Comparison of ENCODE assay signal across 1 cellular context in genomic region chr2:200888719-200889625, GRCh38.
TF ChIP-seq lines count a peak whose summit lies in the region.

NIF3L1 (plus strand) TSS chr2:200889371; CDS start chr2:200891944, 2,573 bp downstream.
PPIL3 (minus strand) TSS chr2:200889077; CDS start chr2:200887615, 1,462 bp downstream.

TF ChIP-seq in HepG2, 621 proteins besides CTCF, POLR2A, EP300 and RAD21 (continued from another document and continues in another):
- TF ChIP-seq SAFB2 (CRISPR knock-in tag; IDR thresholded peaks at IDR 0.05; ENCODE audit: borderline replicate concordance, low read depth) (no peak), ZNF232 (CRISPR knock-in tag; IDR thresholded peaks at IDR 0.05; ENCODE audit: borderline replicate concordance) (peak; percentile 57; the same call in 1 of the 2 replicates), PRPF4 (IDR thresholded peaks at IDR 0.05; ENCODE audit: low read depth, low read length, poor library complexity, severe bottlenecking) (no peak), EHMT2 (IDR thresholded peaks at IDR 0.05; ENCODE audit: borderline replicate concordance, low read depth, low read length) (no peak; the same call in 1 of the 2 replicates), FOSL1 (CRISPR knock-in tag; IDR thresholded peaks at IDR 0.05; ENCODE audit: borderline replicate concordance) (no peak), RBFOX2 (IDR thresholded peaks at IDR 0.05; ENCODE audit: low read depth, low read length) (peak; percentile 1; the same call in 1 of the 2 replicates), MATR3 (CRISPR knock-in tag; IDR thresholded peaks at IDR 0.05) (no peak), ZNF781 (CRISPR knock-in tag; IDR thresholded peaks at IDR 0.05; ENCODE audit: borderline replicate concordance, not compliant biosample characterization) (peak; percentile 76), ELK4 (CRISPR knock-in tag; IDR thresholded peaks at IDR 0.05; ENCODE audit: borderline replicate concordance) (no peak; the same call in 1 of the 2 replicates), ZNF788 (CRISPR knock-in tag; IDR thresholded peaks at IDR 0.05; ENCODE audit: borderline replicate concordance) (peak; percentile 52; the same call in 1 of the 2 replicates), SIX1 (CRISPR knock-in tag; IDR thresholded peaks at IDR 0.05; ENCODE audit: borderline replicate concordance) (peak; percentile 88; the same call in 1 of the 2 replicates), ZNF430 (CRISPR knock-in tag; IDR thresholded peaks at IDR 0.05) (peak; percentile 87), FOXM1 (CRISPR knock-in tag; IDR thresholded peaks at IDR 0.05) (0 out of 2 replicates have a peak, but pooled peaks have one; percentile 82), ZNF251 (CRISPR knock-in tag; IDR thresholded peaks at IDR 0.05) (no peak), KLF15 (CRISPR knock-in tag; IDR thresholded peaks at IDR 0.05; ENCODE audit: borderline replicate concordance) (peak; percentile 7; the same call in 1 of the 2 replicates), HNRNPUL1 (IDR thresholded peaks at IDR 0.05; ENCODE audit: low read depth, low read length) (no peak), JARID2 (CRISPR knock-in tag; IDR thresholded peaks at IDR 0.05; ENCODE audit: insufficient replicate concordance) (peak; percentile 52), ZNF724P (CRISPR knock-in tag; IDR thresholded peaks at IDR 0.05; ENCODE audit: borderline replicate concordance) (peak; percentile 65; the same call in 1 of the 2 replicates), ZNF256 (CRISPR knock-in tag; conservative IDR thresholded peaks at IDR 0.05) (0 out of 2 replicates have a peak, but pooled peaks have one; percentile 75), PITX1 (CRISPR knock-in tag; IDR thresholded peaks at IDR 0.05) (peak; percentile 4; the same call in 1 of the 2 replicates), HNF1B (CRISPR knock-in tag; IDR thresholded peaks at IDR 0.05) (no peak; the same call in none of the 2 replicates), ZNF10 (CRISPR knock-in tag; IDR thresholded peaks at IDR 0.05; ENCODE audit: borderline replicate concordance, low read depth) (no peak), ZFP82 (CRISPR knock-in tag; IDR thresholded peaks at IDR 0.05; ENCODE audit: borderline replicate concordance) (peak; percentile 95; the same call in 1 of the 2 replicates), MED8 (CRISPR knock-in tag; IDR thresholded peaks at IDR 0.05; ENCODE audit: insufficient replicate concordance) (no peak), MED1 (CRISPR knock-in tag; IDR thresholded peaks at IDR 0.05) (peak; percentile 85), ZMYM4 (CRISPR knock-in tag; IDR thresholded peaks at IDR 0.05) (peak; percentile 88), BORCS8-MEF2B (CRISPR knock-in tag; IDR thresholded peaks at IDR 0.05) (peak; percentile 57; the same call in 1 of the 2 replicates), YY1 (IDR thresholded peaks at IDR 0.05; ENCODE audit: insufficient read depth, insufficient replicate concordance, low read depth, low read length) (peak; percentile 77), BCLAF1 (IDR thresholded peaks at IDR 0.05) (no peak), RBAK (CRISPR knock-in tag; IDR thresholded peaks at IDR 0.05) (no peak; the same call in 1 of the 2 replicates), ZXDC (CRISPR knock-in tag; IDR thresholded peaks at IDR 0.05) (no peak), E2F5 (CRISPR knock-in tag; conservative IDR thresholded peaks at IDR 0.05) (peak; percentile 72; the same call in 1 of the 2 replicates), PAF1 (CRISPR knock-in tag; IDR thresholded peaks at IDR 0.05) (no peak), ZNF253 (CRISPR knock-in tag; IDR thresholded peaks at IDR 0.05; ENCODE audit: borderline replicate concordance) (peak; percentile 94), ZBTB7B (CRISPR knock-in tag; IDR thresholded peaks at IDR 0.05) (no peak; the same call in 1 of the 2 replicates), LBX2 (CRISPR knock-in tag; IDR thresholded peaks at IDR 0.05; ENCODE audit: borderline replicate concordance) (no peak), NRL (CRISPR knock-in tag; IDR thresholded peaks at IDR 0.05; ENCODE audit: borderline replicate concordance) (no peak), KAT7 (CRISPR knock-in tag; IDR thresholded peaks at IDR 0.05; ENCODE audit: borderline replicate concordance) (peak; percentile 13), ZNF414 (CRISPR knock-in tag; IDR thresholded peaks at IDR 0.05) (no peak), RARA (CRISPR knock-in tag; IDR thresholded peaks at IDR 0.05) (peak; percentile 7; the same call in 1 of the 2 replicates), ZUFSP (CRISPR knock-in tag; IDR thresholded peaks at IDR 0.05; ENCODE audit: borderline replicate concordance) (no peak), TERF1 (CRISPR knock-in tag; IDR thresholded peaks at IDR 0.05) (no peak), TFDP2 (CRISPR knock-in tag; IDR thresholded peaks at IDR 0.05) (peak; percentile 98), ZFP41 (CRISPR knock-in tag; IDR thresholded peaks at IDR 0.05; ENCODE audit: borderline replicate concordance) (peak; percentile 51; the same call in 1 of the 2 replicates), RFX1 (IDR thresholded peaks at IDR 0.05) (no peak; the same call in 1 of the 2 replicates), E2F1 (CRISPR knock-in tag; IDR thresholded peaks at IDR 0.05) (peak; percentile 94), ZNF138 (CRISPR knock-in tag; IDR thresholded peaks at IDR 0.05; ENCODE audit: low read depth) (no peak), POLR2AphosphoS5 (IDR thresholded peaks at IDR 0.05; ENCODE audit: low read depth, low read length) (peak; percentile 84), ZSCAN30 (CRISPR knock-in tag; IDR thresholded peaks at IDR 0.05) (no peak; the same call in 1 of the 2 replicates), ZNF263 (CRISPR knock-in tag; IDR thresholded peaks at IDR 0.05) (peak; percentile 69), ZNF660 (CRISPR knock-in tag; IDR thresholded peaks at IDR 0.05; ENCODE audit: borderline replicate concordance, low read depth) (no peak)
